In genomic region chr9:23850242-23851023, GRCh38 we compare ENCODE assay signal across 10 cellular contexts. TPM values are rescaled to one million over a fixed set of nuclear protein-coding genes. Genes with fewer than 3 reads are reported as not detected.
A peak's percentile ranks its signal among the peaks of the same experiment; 100 is the strongest.
DNase-seq lines count a peak whose midpoint lies in the region; ATAC-seq, FAIRE-seq and TF ChIP-seq lines count a peak whose summit lies in the region.
"Had no signal": no experiment of that assay in that cellular context is flagged by ENCODE, and none has a peak within 500 bp of the region (broad histone marks: within the 10 kb centered on the region; RNA-seq: fewer than 3 reads in every experiment).

No MANE protein-coding gene starts in this region.

- H3K79me2 ChIP-seq in osteoblast (ENCODE audit: insufficient read depth, low read length), result no peaks in the 10 kb centered on the region

- peak overlapping the region; percentile 24 for H3K4me2 ChIP-seq in osteoblast (ENCODE audit: insufficient read depth, low read length)

- FAIRE-seq in D721Med (lab: Jason Lieb, UNC), result no peak

- no peak for ATAC-seq in GM18517 (IDR thresholded peaks at IDR 0.05; ENCODE audit: unreplicated experiment)

- no peak for TF ChIP-seq CTCF in D721Med (IDR thresholded peaks at IDR 0.05; ENCODE audit: insufficient read depth, missing control alignments)
- TF ChIP-seq CTCF in osteoblast (IDR thresholded peaks at IDR 0.05; ENCODE audit: extremely low read depth, low read depth, low read length), result no peak

- H3K27me3 ChIP-seq in esophagus (ENCODE audit: control insufficient read depth in 1 of 2, insufficient read depth in 2 of 2, low read length in 2 of 2) (peaks cover 0 to 7% of the 10 kb centered on the region in 2 donors), osteoblast (ENCODE audit: insufficient read depth, low read length) (no peaks in the 10 kb centered on the region)

- H3K36me3 ChIP-seq in esophagus (ENCODE audit: control insufficient read depth in 2 of 2, insufficient read depth in 2 of 2, low read length in 1 of 2), result no peaks in the 10 kb centered on the region
- H3K36me3 ChIP-seq in osteoblast (ENCODE audit: insufficient read depth, low read length), result no peaks in the 10 kb centered on the region

- no peak overlapping the region for H3K27ac ChIP-seq in esophagus (ENCODE audit: low read depth in 2 of 2, low read length in 1 of 2)
- H3K27ac ChIP-seq in osteoblast (ENCODE audit: low read depth, low read length), result no peak overlapping the region

- H3K4me3 ChIP-seq in esophagus (ENCODE audit: low read depth in 1 of 2, low read length in 2 of 2) (peak overlapping the region; percentile 24 to 33), osteoblast (ENCODE audit: insufficient read depth, low read length) (no peak overlapping the region)

- H3K9me3 ChIP-seq in esophagus (ENCODE audit: control insufficient read depth in 2 of 2, insufficient read depth in 1 of 2, low read depth in 1 of 2, low read length in 1 of 2), result peaks cover 0 to 2% of the 10 kb centered on the region in 2 donors
- H3K9me3 ChIP-seq in osteoblast (ENCODE audit: low read depth, low read length), result no peaks in the 10 kb centered on the region

- H4K20me1 ChIP-seq in osteoblast (ENCODE audit: insufficient read depth, low read length), result no peaks in the 10 kb centered on the region

- H3K4me1 ChIP-seq in esophagus (ENCODE audit: control insufficient read depth in 2 of 2, insufficient read depth in 2 of 2, low read length in 1 of 2), result peaks cover 4 to 9% of the 10 kb centered on the region in 2 donors
- H3K4me1 ChIP-seq in osteoblast (ENCODE audit: insufficient read depth, low read length), result no peaks in the 10 kb centered on the region

- H2AFZ ChIP-seq in osteoblast (ENCODE audit: low read length), result no peak overlapping the region

- peak; percentile 30 for DNase-seq in D721Med (ENCODE audit: insufficient read length, low spot score)
- DNase-seq in NCI-H2171 (lab: John Stamatoyannopoulos, UW), result peak; percentile 1
- DNase-seq in osteoblast (ENCODE audit: insufficient read length, low spot score, missing footprints), result no peak
- DNase-seq in UCSD-AML1 (lab: John Stamatoyannopoulos, UW; ENCODE audit: unreplicated experiment), result no peak
- no peak for DNase-seq in NK-92 treated with Interleukin-12 subunit alpha and Interleukin-12 subunit beta, amount 100 ng/mL, for 24 hours (lab: John Stamatoyannopoulos, UW)
- DNase-seq in dermis blood vessel endothelial cell, result no peak
- DNase-seq: activated CD8-positive, alpha-beta memory T cell treated with anti-CD3 and anti-CD28 coated beads, Interleukin-2, amount 50 U/mL, for 48 hours had no signal

- 3 to 5% methylated on average over 31 to 32 of the region's 33 CpGs for WGBS in esophagus, 2 donors

RNA-seq across cellular contexts. Expression of gene ELAVL2, which starts 24.4 kb away (rescaled TPM):
- under 1 TPM; 0.02 TPM for polyA plus RNA-seq in esophagus
- total RNA-seq in osteoblast (under 0.01 and 0.36 TPM in 2 replicates), dermis blood vessel endothelial cell (0.47 and 0.68 TPM in 2 replicates)
- total RNA-seq: mononuclear cell had no signal

Comparison
In these comparisons a context has a peak if more than half of its experiments do, and no peak if none do; other contexts are left out.
1. DNase-seq: peak in D721Med (single experiment) and NCI-H2171 (single experiment); none in osteoblast (single experiment), UCSD-AML1 (single experiment), NK-92 treated with Interleukin-12 subunit alpha and Interleukin-12 subunit beta, amount 100 ng/mL, for 24 hours (single experiment) and dermis blood vessel endothelial cell (single experiment).